In the genomic region with DNA sequence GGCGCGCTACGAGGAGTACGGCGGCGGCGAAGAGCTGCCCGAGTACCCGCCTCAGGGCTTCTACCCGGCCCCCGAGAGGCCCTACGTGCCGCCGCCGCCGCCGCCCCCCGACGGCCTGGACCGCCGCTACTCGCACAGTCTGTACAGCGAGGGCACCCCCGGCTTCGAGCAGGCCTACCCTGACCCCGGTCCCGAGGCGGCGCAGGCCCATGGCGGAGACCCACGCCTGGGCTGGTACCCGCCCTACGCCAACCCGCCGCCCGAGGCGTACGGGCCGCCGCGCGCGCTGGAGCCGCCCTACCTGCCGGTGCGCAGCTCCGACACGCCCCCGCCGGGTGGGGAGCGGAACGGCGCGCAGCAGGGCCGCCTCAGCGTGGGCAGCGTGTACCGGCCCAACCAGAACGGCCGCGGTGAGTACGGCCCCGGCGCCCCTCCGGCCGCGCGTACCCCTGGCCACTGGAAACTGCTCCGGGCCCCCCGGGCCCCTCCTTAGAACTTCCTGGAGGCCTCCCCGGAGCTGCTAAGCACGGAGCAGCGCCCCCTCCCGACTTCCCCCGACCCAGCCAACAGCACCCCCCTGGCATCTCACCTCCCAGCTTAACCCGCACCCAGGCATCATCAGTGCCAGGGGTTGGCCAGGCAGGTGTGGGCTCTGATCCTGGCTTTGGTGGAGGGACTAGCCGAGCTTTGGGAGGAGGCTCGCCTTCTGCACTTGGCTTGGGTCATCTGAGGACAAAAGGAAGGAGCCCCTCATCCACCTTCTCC, we compare ENCODE assay signal across 8 cellular contexts. TPM values are rescaled to one million over a fixed set of nuclear protein-coding genes. Genes with fewer than 3 reads are reported as not detected.
DNase-seq lines count a peak whose midpoint lies in the region; ATAC-seq and TF ChIP-seq lines count a peak whose summit lies in the region.

No MANE protein-coding gene starts in this region.

- no peak overlapping the region for H4K91ac ChIP-seq in H9 (ENCODE audit: insufficient read length, low read depth, low read length)

- peaks cover 13% of the 10 kb centered on the region for H3K23me2 ChIP-seq in H9 (ENCODE audit: insufficient read length, low read depth, low read length, poor library complexity, severe bottlenecking)

- no peak overlapping the region for H2BK120ac ChIP-seq in H9 (ENCODE audit: low read depth, low read length, poor library complexity, severe bottlenecking)

- no peak overlapping the region for H2BK12ac ChIP-seq in H9 (ENCODE audit: insufficient read length, low read depth, low read length)

- no peaks in the 10 kb centered on the region for H3K36me3 Mint-ChIP-seq in H9 (ENCODE audit: insufficient read depth in 1 of 3, low read depth in 3 of 3)
- no peaks in the 10 kb centered on the region for H3K36me3 Mint-ChIP-seq in activated naive CD4-positive, alpha-beta T cell treated with anti-CD3 and anti-CD28 coated beads for 36 hours (ENCODE audit: low read depth)

- peaks cover 4% of the 10 kb centered on the region; the same call in 1 of the 2 replicates for H3K36me3 ChIP-seq in SJCRH30
- H3K36me3 ChIP-seq in heart left ventricle, result peaks cover 0 to 3% (median 0%) of the 10 kb centered on the region in 9 donors
- H3K36me3 ChIP-seq in vagina, result no peaks in the 10 kb centered on the region

- no peaks in the 10 kb centered on the region for H3K79me2 ChIP-seq in H9 (ENCODE audit: insufficient read depth, low read length)

- WGBS in H9 (ENCODE audit: extremely low coverage, insufficient read length, low lambda C conversion rate), result no CpG with 5 or more reads among the region's 78 CpGs
- WGBS in heart left ventricle, 4 donors, result 2 to 5% (median 2%) methylated on average over 31 to 78 of the region's 78 CpGs

- H3K9me3 Mint-ChIP-seq in H9, result no peaks in the 10 kb centered on the region
- no peaks in the 10 kb centered on the region for H3K9me3 Mint-ChIP-seq in activated naive CD4-positive, alpha-beta T cell treated with anti-CD3 and anti-CD28 coated beads for 36 hours

- DNase-seq in AG09309 (ENCODE audit: low read depth), result no peak
- DNase-seq in H9, result peak; percentile 80
- peak; percentile 65 to 66 for DNase-seq in SJCRH30
- DNase-seq in activated naive CD4-positive, alpha-beta T cell treated with anti-CD3 and anti-CD28 coated beads for 36 hours, result peak; percentile 84
- peak; percentile 58 to 85 (median 71) for DNase-seq in heart left ventricle
- DNase-seq in retina, result peak; percentile 79
- DNase-seq in vagina (ENCODE audit: extremely low spot score in 2 of 2), result no peak

- H3K4me1 Mint-ChIP-seq in H9, result peaks cover 44 to 45% of the 10 kb centered on the region in 2 experiments
- H3K4me1 Mint-ChIP-seq in activated naive CD4-positive, alpha-beta T cell treated with anti-CD3 and anti-CD28 coated beads for 36 hours (ENCODE audit: low read depth), result peaks cover 33% of the 10 kb centered on the region

- H3K27me3 Mint-ChIP-seq in H9 (ENCODE audit: low read depth), result peaks cover 16% of the 10 kb centered on the region
- no peaks in the 10 kb centered on the region for H3K27me3 Mint-ChIP-seq in activated naive CD4-positive, alpha-beta T cell treated with anti-CD3 and anti-CD28 coated beads for 36 hours (ENCODE audit: low read depth)

- H3T11ph ChIP-seq in H9 (ENCODE audit: low read length), result no peak overlapping the region

- H3K9me3 ChIP-seq in H9 (ENCODE audit: control insufficient read depth, low read depth, low read length) (no peaks in the 10 kb centered on the region), SJCRH30 (replicated peaks) (no peaks in the 10 kb centered on the region), heart left ventricle (no peaks in the 10 kb centered on the region), vagina (no peaks in the 10 kb centered on the region)

- TF ChIP-seq CTCF in AG09309 (IDR thresholded peaks at IDR 0.05; ENCODE audit: control insufficient read depth, insufficient read depth, low read depth, low read length, missing control alignments) (peak; percentile 59), H9 (conservative IDR thresholded peaks at IDR 0.05) (peak; percentile 75), heart left ventricle (IDR thresholded peaks at IDR 0.05) (peak; percentile 18 to 69 (median 54)), vagina (IDR thresholded peaks at IDR 0.05) (peak in 2 of 3 experiments; percentile 27 to 44)

- intact Hi-C loops in activated naive CD4-positive, alpha-beta T cell treated with anti-CD3 and anti-CD28 coated beads for 36 hours (cut with micrococcal nuclease), result loop anchor here (1.0 kb wide), 3 partner anchors 30 to 53 kb away; no protein-coding TSS in a partner anchor
- intact Hi-C loops in heart left ventricle (cut with DNase I), result no loop called here
- intact Hi-C loops in vagina (cut with DNase I), result no loop called here

- no peak overlapping the region for H2AFZ ChIP-seq in H9 (ENCODE audit: low read length)

- no peak overlapping the region for H3K27ac Mint-ChIP-seq in H9
- H3K27ac Mint-ChIP-seq in activated naive CD4-positive, alpha-beta T cell treated with anti-CD3 and anti-CD28 coated beads for 36 hours, result no peak overlapping the region

- ATAC-seq in heart left ventricle, result peak in 3 of 4 donors; percentile 25 to 57 (median 39)
- no peak for ATAC-seq in HG02970 (IDR thresholded peaks at IDR 0.05; ENCODE audit: low FRiP score, unreplicated experiment)

- H3K27me3 ChIP-seq in H9 (ENCODE audit: insufficient read depth, low read length) (no peaks in the 10 kb centered on the region), SJCRH30 (no peaks in the 10 kb centered on the region), heart left ventricle (peaks cover 0 to 19% (median 0%) of the 10 kb centered on the region in 9 donors), vagina (no peaks in the 10 kb centered on the region)

- H4K5ac ChIP-seq in H9 (ENCODE audit: insufficient read length, low read depth, low read length), result no peak overlapping the region

- H2AK5ac ChIP-seq in H9 (ENCODE audit: insufficient read length, low read length), result no peak overlapping the region

- no peak overlapping the region for H2BK20ac ChIP-seq in H9 (ENCODE audit: low read depth, low read length, poor library complexity, severe bottlenecking)

- H3K4me2 ChIP-seq in H9 (ENCODE audit: insufficient read depth, insufficient read length, low read length), result peak overlapping the region; percentile 39

- no peaks in the 10 kb centered on the region for H3K79me1 ChIP-seq in H9 (ENCODE audit: insufficient read depth, low read depth, low read length, poor library complexity, severe bottlenecking)

- no peak overlapping the region for H3K14ac ChIP-seq in H9 (ENCODE audit: insufficient read depth, low read length)

- no peak overlapping the region for H4K8ac ChIP-seq in H9 (replicated peaks; ENCODE audit: insufficient read length, low read depth, low read length)

- no peak overlapping the region for H3K23ac ChIP-seq in H9 (ENCODE audit: insufficient read length, low read depth, low read length)

- H3K18ac ChIP-seq in H9 (ENCODE audit: insufficient read length, low read depth, low read length), result no peak overlapping the region

- no peak overlapping the region for H3K4ac ChIP-seq in H9 (ENCODE audit: low read depth, low read length)

- peak overlapping the region; percentile 85 for H3K4me3 ChIP-seq in AG09309 (ENCODE audit: control insufficient read depth, low read depth, low read length)
- peak overlapping the region; percentile 76 for H3K4me3 ChIP-seq in SJCRH30
- H3K4me3 ChIP-seq in heart left ventricle, result peak overlapping the region; percentile 56 to 88 (median 66)
- peak overlapping the region; percentile 72 to 75 for H3K4me3 ChIP-seq in vagina

- H4K20me1 ChIP-seq in H9 (ENCODE audit: control insufficient read depth, insufficient read depth, insufficient read length), result no peaks in the 10 kb centered on the region

- CTCF ChIA-PET in activated naive CD4-positive, alpha-beta T cell treated with anti-CD3 and anti-CD28 coated beads for 36 hours (lab: Charles Lee), result interaction anchor here (0.6 to 3.7 kb wide), 21 partner anchors 11 to 1290 kb away, joined by 3 to 44 read pairs (median 5); a partner anchor contains a TSS

- H3K27ac ChIP-seq in H9 (ENCODE audit: insufficient read length, low read depth, low read length) (no peak overlapping the region), SJCRH30 (peak overlapping the region; percentile 44; the same call in 1 of the 2 replicates), heart left ventricle (peak overlapping the region; percentile 79 to 97 (median 92)), vagina (peak overlapping the region; percentile 87)

- H3K4me3 Mint-ChIP-seq in H9, result peak overlapping the region; percentile 60 to 83
- peak overlapping the region; percentile 72 for H3K4me3 Mint-ChIP-seq in activated naive CD4-positive, alpha-beta T cell treated with anti-CD3 and anti-CD28 coated beads for 36 hours

- H3K56ac ChIP-seq in H9 (ENCODE audit: insufficient read length, low read depth, low read length), result no peak overlapping the region

- no peak for TF ChIP-seq POLR2A in heart left ventricle (IDR thresholded peaks at IDR 0.05)
- no peak for TF ChIP-seq POLR2A in vagina (IDR thresholded peaks at IDR 0.05)

- no peak overlapping the region for H3K9ac ChIP-seq in H9 (ENCODE audit: extremely low read depth, insufficient read length, low read length)

- no peak overlapping the region for H2BK15ac ChIP-seq in H9 (ENCODE audit: low read depth, low read length)

- H3K4me1 ChIP-seq in H9 (ENCODE audit: insufficient read depth, low read length) (peaks cover 14% of the 10 kb centered on the region; the same call in 1 of the 2 replicates), SJCRH30 (peaks cover 32% of the 10 kb centered on the region), heart left ventricle (peaks cover 20 to 86% (median 64%) of the 10 kb centered on the region in 12 donors), vagina (peaks cover 74% of the 10 kb centered on the region)

- H2BK5ac ChIP-seq in H9 (ENCODE audit: insufficient read length, low read length), result no peak overlapping the region

RNA-seq across cellular contexts. Expression of a gene that starts 1.4 kb away (rescaled TPM):
- total RNA-seq in H9 (2021) (6.9 and 9.1 TPM in 2 replicates), heart left ventricle (10 to 100 TPM; 20.7 to 79.5 (median 30.4) TPM), vagina (29.0 TPM)
- total RNA-seq in SJCRH30 (2014; rRNA removed; shearing (Covaris generic)), result 31.3 and 33.3 TPM in 2 replicates
- total RNA-seq in activated naive CD4-positive, alpha-beta T cell treated with anti-CD3 and anti-CD28 coated beads for 36 hours, result under 1 TPM; 0.25 to 0.55 TPM
- 10 to 100 TPM; 28.8 to 36.1 TPM for polyA plus RNA-seq in heart left ventricle

RNA-seq across cellular contexts. Expression of a gene that starts 54.3 kb away (rescaled TPM):
- total RNA-seq in H9 (2021) (not detected in 2 replicates), heart left ventricle (not detected), vagina (not detected)
- not detected in 2 replicates for total RNA-seq in SJCRH30 (2014; rRNA removed; shearing (Covaris generic))
- total RNA-seq in activated naive CD4-positive, alpha-beta T cell treated with anti-CD3 and anti-CD28 coated beads for 36 hours, result not detected
- not detected for polyA plus RNA-seq in heart left ventricle

Comparison
In these comparisons a context has a peak if more than half of its experiments do, and no peak if none do; other contexts are left out.
1. DNase-seq: peak in H9 (single experiment), SJCRH30 (2 of 2), activated naive CD4-positive, alpha-beta T cell treated with anti-CD3 and anti-CD28 coated beads for 36 hours (single experiment), heart left ventricle (5 of 5) and retina (single experiment); none in AG09309 (single experiment) and vagina (0 of 2).
2. Peak in every context shown above with its lines, with median percentiles within 50 percentile points of each other: H3K4me3 ChIP-seq and CTCF ChIP-seq.